Comparison of ENCODE assay signal across 13 cellular contexts in genomic region chr14:34507459-34507858, GRCh38. TPM values are rescaled to one million over a fixed set of nuclear protein-coding genes. Genes with fewer than 3 reads are reported as not detected.
DNase-seq lines count a peak whose midpoint lies in the region; ATAC-seq and TF ChIP-seq lines count a peak whose summit lies in the region.
"Had no signal": no experiment of that assay in that cellular context is flagged by ENCODE, and none has a peak within 500 bp of the region (broad histone marks: within the 10 kb centered on the region; RNA-seq: fewer than 3 reads in every experiment).

No MANE protein-coding gene starts in this region.

- DNase-seq in Daoy (ENCODE audit: low read depth) (peak; percentile 14), PC-3 (peak; percentile 32), mucosa of descending colon (peak in 1 of 3 donors; percentile 25), transverse colon (peak; percentile 36), GM23248 (no peak)
- DNase-seq: C1 segment of cervical spinal cord; Calu3; CD4-positive, alpha-beta memory T cell; COR-L47; DMS79 treated with DMSO at 0.1 percent for 48 hours; H9 had no signal

- in situ Hi-C loops in transverse colon (cut with MboI; ENCODE audit: low pct_ligation_motif_present in 1 of 4, low pct_unique_long_range_greater_than_20kb in 1 of 4, low sequenced_read_pairs in 3 of 4) (no loop called here), GM23248 (cut with MboI) (no loop called here)

- H3K4me1 ChIP-seq in PC-3 (ENCODE audit: insufficient read depth, low read length): no peaks in the 10 kb centered on the region
- H3K4me1 ChIP-seq in mucosa of descending colon (ENCODE audit: low read depth): peaks cover 7% of the 10 kb centered on the region
- H3K4me1 ChIP-seq in transverse colon: peaks cover 0 to 23% (median 11%) of the 10 kb centered on the region in 4 donors
- H3K4me1 ChIP-seq in GM23248 (ENCODE audit: insufficient read depth): peaks cover 8% of the 10 kb centered on the region

- POLR2A ChIA-PET in PC-3 (lab: Charles Lee; ENCODE audit: unreplicated experiment): no interaction called here

- H2AFZ ChIP-seq in PC-3 (ENCODE audit: low read length) (no peak overlapping the region), GM23248 (no peak overlapping the region)

- no peak for TF ChIP-seq CTCF in PC-3 (conservative IDR thresholded peaks at IDR 0.05; ENCODE audit: low read depth, low read length)
- no peak for TF ChIP-seq CTCF in mucosa of descending colon (IDR thresholded peaks at IDR 0.05)
- no peak for TF ChIP-seq CTCF in transverse colon (IDR thresholded peaks at IDR 0.05)

- CTCF ChIA-PET in PC-3 (lab: Charles Lee): no interaction called here

- H3K9ac ChIP-seq in PC-3 (ENCODE audit: low read length) (no peak overlapping the region), GM23248 (no peak overlapping the region)

- no peaks in the 10 kb centered on the region for H3K9me2 ChIP-seq in PC-3 (replicated peaks; ENCODE audit: low read length)
- H3K9me2 ChIP-seq in GM23248 (ENCODE audit: insufficient read depth): no peaks in the 10 kb centered on the region

- BruUV-seq in PC-3 (replicated peaks; lab: Mats Ljungman, UMichigan): no TSS peak

- H3K4me2 ChIP-seq in PC-3 (ENCODE audit: low read length) (no peak overlapping the region), GM23248 (ENCODE audit: unreplicated experiment) (no peak overlapping the region)

- intact Hi-C loops in PC-3 (cut with micrococcal nuclease) (no loop called here), mucosa of descending colon (cut with DNase I, micrococcal nuclease) (no loop called here), transverse colon (cut with DNase I; ENCODE audit: low total_unique reads) (no loop called here)

- no peak overlapping the region for H3K27ac ChIP-seq in PC-3 (ENCODE audit: low read length)
- H3K27ac ChIP-seq in transverse colon: peak overlapping the region; percentile 66 to 82 (median 74)
- H3K27ac ChIP-seq in GM23248: no peak overlapping the region

- no peak for TF ChIP-seq POLR2A in transverse colon (IDR thresholded peaks at IDR 0.05)

- 55 to 60% methylated on average over 1 to 9 of the region's 9 CpGs for WGBS in transverse colon (ENCODE audit: low coverage in 1 of 2), 2 donors
- WGBS in GM23248 (ENCODE audit: low coverage in 1 of 2, low lambda C conversion rate in 2 of 2, missing lambda C conversion rate in 2 of 2), 2 experiments: 82 to 85% methylated on average over 9 of the region's 9 CpGs

- H3K27me3 ChIP-seq in PC-3 (ENCODE audit: low read length) (no peaks in the 10 kb centered on the region), transverse colon (no peaks in the 10 kb centered on the region), GM23248 (replicated peaks; ENCODE audit: insufficient read depth) (no peaks in the 10 kb centered on the region)

- no peaks in the 10 kb centered on the region for H3K9me3 ChIP-seq in PC-3 (ENCODE audit: low read length)
- no peaks in the 10 kb centered on the region for H3K9me3 ChIP-seq in mucosa of descending colon
- H3K9me3 ChIP-seq in transverse colon: no peaks in the 10 kb centered on the region
- no peaks in the 10 kb centered on the region for H3K9me3 ChIP-seq in GM23248 (ENCODE audit: low read depth)

- H4K20me1 ChIP-seq in PC-3 (ENCODE audit: low read length) (no peaks in the 10 kb centered on the region), GM23248 (ENCODE audit: insufficient read depth) (no peaks in the 10 kb centered on the region)

- H3F3A ChIP-seq in PC-3 (ENCODE audit: low read length, unreplicated experiment) (no peaks in the 10 kb centered on the region), GM23248 (ENCODE audit: insufficient read depth) (0 out of 2 replicates have a peak, but pooled peaks cover 2% of the 10 kb centered on the region)

- no peaks in the 10 kb centered on the region for H3K79me2 ChIP-seq in PC-3 (ENCODE audit: low read length)
- H3K79me2 ChIP-seq in GM23248 (ENCODE audit: insufficient read depth): no peaks in the 10 kb centered on the region

- ATAC-seq in PC-3: peak; percentile 57; the same call in 1 of the 2 replicates
- peak; percentile 47 for ATAC-seq in mucosa of descending colon
- ATAC-seq in HG03039 (IDR thresholded peaks at IDR 0.05; ENCODE audit: unreplicated experiment): no peak
- ATAC-seq: HCT116 had no signal

- H3K36me3 ChIP-seq in PC-3 (ENCODE audit: low read depth, low read length) (no peaks in the 10 kb centered on the region), mucosa of descending colon (ENCODE audit: low read depth) (no peaks in the 10 kb centered on the region), transverse colon (no peaks in the 10 kb centered on the region), GM23248 (ENCODE audit: low read depth) (no peaks in the 10 kb centered on the region)

- TF ChIP-seq EP300 in transverse colon (IDR thresholded peaks at IDR 0.05; ENCODE audit: low read depth): no peak

- no peak overlapping the region for H3K4me3 ChIP-seq in PC-3 (ENCODE audit: low read length)
- no peak overlapping the region for H3K4me3 ChIP-seq in mucosa of descending colon
- no peak overlapping the region for H3K4me3 ChIP-seq in transverse colon
- H3K4me3 ChIP-seq in GM23248: no peak overlapping the region

RNA-seq across cellular contexts. Expression of gene EAPP, which starts 32.0 kb away (rescaled TPM):
- 73.8 and 112 TPM in 2 replicates for total RNA-seq in Daoy (2014; rRNA removed; shearing (Covaris generic))
- total RNA-seq in PC-3 (2014; rRNA removed): 38.2 and 49.5 TPM in 2 replicates
- 10 to 100 TPM; 43.4 to 78.0 (median 66.0) TPM for total RNA-seq in mucosa of descending colon
- 10 to 100 TPM; 16.1 to 83.6 (median 38.8) TPM for total RNA-seq in transverse colon
- total RNA-seq in GM23248 (2014; rRNA removed; shearing (Covaris generic)): 42.7 and 43.0 TPM in 2 replicates
- polyA plus RNA-seq in GM23248 (2016; fragmentation: Nextera tagmentation; extraction: Ambion mirVana): 55.5 and 56.1 TPM in 2 replicates

RNA-seq across cellular contexts. Expression of gene SPTSSA, which starts 45.4 kb away (rescaled TPM):
- 8.0 and 14.2 TPM in 2 replicates for total RNA-seq in Daoy (2014; rRNA removed; shearing (Covaris generic))
- total RNA-seq in PC-3 (2014; rRNA removed): 8.7 and 14.0 TPM in 2 replicates
- total RNA-seq in mucosa of descending colon: 10 to 100 TPM; 39.0 to 63.9 (median 44.2) TPM
- total RNA-seq in transverse colon: 10 to 100 TPM in 3 of 4 donors, 1 to 10 TPM in 1; 4.8 to 45.7 (median 28.4) TPM
- 11.5 and 13.5 TPM in 2 replicates for total RNA-seq in GM23248 (2014; rRNA removed; shearing (Covaris generic))
- polyA plus RNA-seq in GM23248 (2016; fragmentation: Nextera tagmentation; extraction: Ambion mirVana): 18.8 and 19.0 TPM in 2 replicates

Comparison
In these comparisons a context has a peak if more than half of its experiments do, and no peak if none do; other contexts are left out.
1. H3K27ac ChIP-seq: peak in transverse colon (4 of 4); none in PC-3 (single experiment) and GM23248 (single experiment).